13 cellular contexts compared by ENCODE assay signal in genomic region chr14:85565862-85566296, GRCh38. TPM values are rescaled to one million over a fixed set of nuclear protein-coding genes. Genes with fewer than 3 reads are reported as not detected.
A peak's percentile ranks its signal among the peaks of the same experiment; 100 is the strongest.
DNase-seq lines count a peak whose midpoint lies in the region; ATAC-seq and TF ChIP-seq lines count a peak whose summit lies in the region.
"Had no signal": no experiment of that assay in that cellular context is flagged by ENCODE, and none has a peak within 500 bp of the region (broad histone marks: within the 10 kb centered on the region; RNA-seq: fewer than 3 reads in every experiment).

No MANE protein-coding gene starts in this region.

- peaks cover 22% of the 10 kb centered on the region for H3K4me1 ChIP-seq in RWPE2 (ENCODE audit: insufficient read depth, poor library complexity, severe bottlenecking)
- peaks cover 7 to 33% of the 10 kb centered on the region in 2 donors for H3K4me1 ChIP-seq in gastrocnemius medialis

- H3K27me3 ChIP-seq in RWPE2 (ENCODE audit: insufficient read depth, poor library complexity, severe bottlenecking) (no peaks in the 10 kb centered on the region), gastrocnemius medialis (no peaks in the 10 kb centered on the region)
- H3K27me3 ChIP-seq: heart left ventricle, tibial nerve had no signal

- H3K27ac ChIP-seq in RWPE2 (ENCODE audit: poor library complexity, severe bottlenecking) (peak overlapping the region; percentile 86), gastrocnemius medialis (peak overlapping the region; percentile 6 to 83 (median 64))
- H3K27ac ChIP-seq: heart left ventricle, VCaP had no signal

- no peak overlapping the region for H3K4me3 Mint-ChIP-seq in Calu3 (ENCODE audit: low read depth, unreplicated experiment)
- no peak overlapping the region for H3K4me3 Mint-ChIP-seq in activated T-cell treated with anti-CD3 and anti-CD28 coated beads, Interleukin-2, amount 50 U/mL, for 24 hours
- H3K4me3 Mint-ChIP-seq: activated T-cell treated with anti-CD3 and anti-CD28 coated beads, Interleukin-2, amount 50 U/mL, for 4 hours had no signal

- intact Hi-C loops in gastrocnemius medialis (cut with DNase I; ENCODE audit: low total_unique reads) (no loop called here), Calu3 (cut with micrococcal nuclease; ENCODE audit: unreplicated experiment) (no loop called here)

- no peaks in the 10 kb centered on the region for H3K4me1 Mint-ChIP-seq in Calu3 (ENCODE audit: low read depth, unreplicated experiment)
- H3K4me1 Mint-ChIP-seq in activated T-cell treated with anti-CD3 and anti-CD28 coated beads, Interleukin-2, amount 50 U/mL, for 24 hours (ENCODE audit: low read depth), result no peaks in the 10 kb centered on the region

- peaks cover 10% of the 10 kb centered on the region for H3K36me3 ChIP-seq in RWPE2 (ENCODE audit: low read depth)
- no peaks in the 10 kb centered on the region for H3K36me3 ChIP-seq in gastrocnemius medialis

- no peak overlapping the region for H3K27ac Mint-ChIP-seq in Calu3 (ENCODE audit: unreplicated experiment)
- H3K27ac Mint-ChIP-seq in activated T-cell treated with anti-CD3 and anti-CD28 coated beads, Interleukin-2, amount 50 U/mL, for 24 hours, result no peak overlapping the region

- BruUV-seq in Calu3 (replicated peaks; lab: Mats Ljungman, UMichigan), result no TSS peak

- H3K36me3 Mint-ChIP-seq in Calu3 (ENCODE audit: insufficient read depth, unreplicated experiment), result no peaks in the 10 kb centered on the region
- H3K36me3 Mint-ChIP-seq in activated T-cell treated with anti-CD3 and anti-CD28 coated beads, Interleukin-2, amount 50 U/mL, for 24 hours (ENCODE audit: low read depth), result no peaks in the 10 kb centered on the region

- DNase-seq in H4 (ENCODE audit: low spot score) (peak; percentile 63), RWPE2 (ENCODE audit: low spot score) (no peak), fibroblast of gingiva (ENCODE audit: low read depth) (peak; percentile 78), gastrocnemius medialis (no peak), NCI-H2029 treated with DMSO at 0.1 percent for 48 hours (lab: John Stamatoyannopoulos, UW) (no peak), Calu3 (no peak)
- DNase-seq in activated T-cell treated with anti-CD3 and anti-CD28 coated beads, Interleukin-2, amount 50 U/mL, for 24 hours, result no peak
- DNase-seq: activated T-cell treated with anti-CD3 and anti-CD28 coated beads, Interleukin-2, amount 50 U/mL, for 4 hours; heart left ventricle; NCI-H1105; retina had no signal

- TF ChIP-seq CTCF in RWPE2 (IDR thresholded peaks at IDR 0.05; ENCODE audit: poor library complexity, severe bottlenecking) (no peak), gastrocnemius medialis (IDR thresholded peaks at IDR 0.05 in 4 of 5, conservative IDR thresholded peaks at IDR 0.05 in 1 of 5) (no peak), Calu3 (IDR thresholded peaks at IDR 0.05; ENCODE audit: unreplicated experiment) (no peak)

- H3K9me3 Mint-ChIP-seq in Calu3 (ENCODE audit: low read depth, unreplicated experiment), result peaks cover 7% of the 10 kb centered on the region
- H3K9me3 Mint-ChIP-seq in activated T-cell treated with anti-CD3 and anti-CD28 coated beads, Interleukin-2, amount 50 U/mL, for 24 hours, result peaks cover 6% of the 10 kb centered on the region
- H3K9me3 Mint-ChIP-seq: activated T-cell treated with anti-CD3 and anti-CD28 coated beads, Interleukin-2, amount 50 U/mL, for 4 hours had no signal

- CTCF ChIA-PET in Calu3 (lab: Charles Lee), result no interaction called here

- ATAC-seq in RWPE2 (ENCODE audit: low read depth) (peak; percentile 72), gastrocnemius medialis (peak in 1 of 2 donors; percentile 19)
- ATAC-seq: activated T-cell treated with anti-CD3 and anti-CD28 coated beads, Interleukin-2, amount 50 U/mL, for 4 hours had no signal

- TF ChIP-seq POLR2A in gastrocnemius medialis (IDR thresholded peaks at IDR 0.05), result no peak

- no peaks in the 10 kb centered on the region for H3K9me3 ChIP-seq in RWPE2 (ENCODE audit: severe bottlenecking)
- no peaks in the 10 kb centered on the region for H3K9me3 ChIP-seq in gastrocnemius medialis
- H3K9me3 ChIP-seq: heart left ventricle, tibial nerve had no signal

- H3K27me3 Mint-ChIP-seq in Calu3 (ENCODE audit: unreplicated experiment), result no peaks in the 10 kb centered on the region
- no peaks in the 10 kb centered on the region for H3K27me3 Mint-ChIP-seq in activated T-cell treated with anti-CD3 and anti-CD28 coated beads, Interleukin-2, amount 50 U/mL, for 24 hours

- H3K4me3 ChIP-seq in RWPE2 (ENCODE audit: severe bottlenecking) (no peak overlapping the region), gastrocnemius medialis (no peak overlapping the region)
- H3K4me3 ChIP-seq: heart left ventricle, tibial nerve had no signal

- in situ Hi-C loops in gastrocnemius medialis (cut with MboI; ENCODE audit: low sequenced_read_pairs in 4 of 4), result no loop called here

RNA-seq across cellular contexts. Expression of gene FLRT2, which starts 35.9 kb away (rescaled TPM):
- 9.8 and 13.7 TPM in 2 replicates for total RNA-seq in H4 (2014; rRNA removed; shearing (Covaris generic))
- total RNA-seq in gastrocnemius medialis (1 to 10 TPM; 2.2 to 7.1 (median 5.4) TPM), Calu3 (2022) (not detected in 2 replicates)

Comparison
In these comparisons a context has a peak if more than half of its experiments do, and no peak if none do; other contexts are left out.
1. DNase-seq: peak in H4 (single experiment) and fibroblast of gingiva (single experiment); none in RWPE2 (single experiment), gastrocnemius medialis (0 of 2), NCI-H2029 treated with DMSO at 0.1 percent for 48 hours (single experiment), Calu3 (single experiment) and activated T-cell treated with anti-CD3 and anti-CD28 coated beads, Interleukin-2, amount 50 U/mL, for 24 hours (single experiment).